ENCODE assay signal across 14 cellular contexts in genomic region chr2:21042708-21042957, GRCh38. TPM values are rescaled to one million over a fixed set of nuclear protein-coding genes. Genes with fewer than 3 reads are reported as not detected.
DNase-seq lines count a peak whose midpoint lies in the region; ATAC-seq and TF ChIP-seq lines count a peak whose summit lies in the region.
"Had no signal": no experiment of that assay in that cellular context is flagged by ENCODE, and none has a peak within 500 bp of the region (broad histone marks: within the 10 kb centered on the region; RNA-seq: fewer than 3 reads in every experiment).

No MANE protein-coding gene starts in this region.

- H3K4me1 ChIP-seq in H9 (ENCODE audit: insufficient read depth, low read length) (peaks cover 5% of the 10 kb centered on the region; the same call in 1 of the 2 replicates), thoracic aorta (ENCODE audit: control insufficient read depth in 1 of 2, low read depth in 2 of 2) (peaks cover 19 to 48% of the 10 kb centered on the region in 2 donors)

- H4K91ac ChIP-seq in H9 (ENCODE audit: insufficient read length, low read depth, low read length) = no peak overlapping the region

- H3K4me3 Mint-ChIP-seq in H9 = peak overlapping the region; percentile 77 to 83; a peak in 4 of 5 replicates
- peak overlapping the region; percentile 78 for H3K4me3 Mint-ChIP-seq in T-helper 17 cell
- peak overlapping the region; percentile 86 for H3K4me3 Mint-ChIP-seq in glutamatergic neuron (ENCODE audit: unreplicated experiment)

- no peaks in the 10 kb centered on the region for H3K23me2 ChIP-seq in H9 (ENCODE audit: insufficient read length, low read depth, low read length, poor library complexity, severe bottlenecking)

- H3K4me1 Mint-ChIP-seq in H9 (peaks cover 20 to 23% of the 10 kb centered on the region in 2 experiments), T-helper 17 cell (peaks cover 7% of the 10 kb centered on the region), glutamatergic neuron (ENCODE audit: low read depth, unreplicated experiment) (peaks cover 2% of the 10 kb centered on the region)

- no peak overlapping the region for H2BK5ac ChIP-seq in H9 (ENCODE audit: insufficient read length, low read length)

- H3K27ac Mint-ChIP-seq in H9 (no peak overlapping the region), T-helper 17 cell (no peak overlapping the region), glutamatergic neuron (ENCODE audit: unreplicated experiment) (no peak overlapping the region)
- H3K27ac Mint-ChIP-seq: CD4-positive, alpha-beta T cell had no signal

- H3T11ph ChIP-seq in H9 (ENCODE audit: low read length) = no peak overlapping the region

- WGBS in H9 (ENCODE audit: extremely low coverage, insufficient read length, low lambda C conversion rate) = no CpG with 5 or more reads among the region's 5 CpGs

- H2BK12ac ChIP-seq in H9 (ENCODE audit: insufficient read length, low read depth, low read length) = no peak overlapping the region

- no peak overlapping the region for H3K4me2 ChIP-seq in H9 (ENCODE audit: insufficient read depth, insufficient read length, low read length)

- no peak overlapping the region for H3K9ac ChIP-seq in H9 (ENCODE audit: extremely low read depth, insufficient read length, low read length)

- H3K27me3 Mint-ChIP-seq in H9 (ENCODE audit: low read depth) = peaks cover 26% of the 10 kb centered on the region
- H3K27me3 Mint-ChIP-seq in T-helper 17 cell = peaks cover 56% of the 10 kb centered on the region
- peaks cover 7% of the 10 kb centered on the region for H3K27me3 Mint-ChIP-seq in glutamatergic neuron (ENCODE audit: unreplicated experiment)

- no peak overlapping the region for H4K8ac ChIP-seq in H9 (replicated peaks; ENCODE audit: insufficient read length, low read depth, low read length)

- H3K79me2 ChIP-seq in H9 (ENCODE audit: insufficient read depth, low read length) = no peaks in the 10 kb centered on the region

- H4K5ac ChIP-seq in H9 (ENCODE audit: insufficient read length, low read depth, low read length) = no peak overlapping the region

- no peak overlapping the region for H3K18ac ChIP-seq in H9 (ENCODE audit: insufficient read length, low read depth, low read length)

- no peak overlapping the region for H3K4ac ChIP-seq in H9 (ENCODE audit: low read depth, low read length)

- H2BK15ac ChIP-seq in H9 (ENCODE audit: low read depth, low read length) = no peak overlapping the region

- no peak for TF ChIP-seq CTCF in H9 (conservative IDR thresholded peaks at IDR 0.05)
- no peak for TF ChIP-seq CTCF in glutamatergic neuron (IDR thresholded peaks at IDR 0.05; ENCODE audit: partially characterized antibody, unreplicated experiment)
- no peak for TF ChIP-seq CTCF in thoracic aorta (IDR thresholded peaks at IDR 0.05)

- no peaks in the 10 kb centered on the region for H3K79me1 ChIP-seq in H9 (ENCODE audit: insufficient read depth, low read depth, low read length, poor library complexity, severe bottlenecking)

- no peak overlapping the region for H3K56ac ChIP-seq in H9 (ENCODE audit: insufficient read length, low read depth, low read length)

- H3K9me3 ChIP-seq in H9 (ENCODE audit: control insufficient read depth, low read depth, low read length) (no peaks in the 10 kb centered on the region), T-helper 17 cell (ENCODE audit: control insufficient read depth, low read length, poor library complexity, severe bottlenecking) (no peaks in the 10 kb centered on the region), thoracic aorta (no peaks in the 10 kb centered on the region)
- H3K9me3 ChIP-seq: BE2C had no signal

- H3K27ac ChIP-seq in H9 (ENCODE audit: insufficient read length, low read depth, low read length) (no peak overlapping the region), thoracic aorta (no peak overlapping the region)
- H3K27ac ChIP-seq: SK-N-MC had no signal

- no peak for DNase-seq in H9
- no peak for DNase-seq in T-helper 17 cell
- DNase-seq in glutamatergic neuron = no peak
- no peak for DNase-seq in thoracic aorta (ENCODE audit: low spot score)
- DNase-seq in HuH-7.5 (ENCODE audit: low spot score) = no peak
- DNase-seq: NCI-H2081 treated with DMSO at 0.1 percent for 48 hours, NCI-H510A, NCI-H774 had no signal

- H3K36me3 Mint-ChIP-seq in H9 (ENCODE audit: insufficient read depth in 1 of 3, low read depth in 3 of 3) = no peaks in the 10 kb centered on the region
- H3K36me3 Mint-ChIP-seq in T-helper 17 cell (ENCODE audit: low read depth) = no peaks in the 10 kb centered on the region
- no peaks in the 10 kb centered on the region for H3K36me3 Mint-ChIP-seq in glutamatergic neuron (ENCODE audit: unreplicated experiment)

- H3K14ac ChIP-seq in H9 (ENCODE audit: insufficient read depth, low read length) = no peak overlapping the region

- H3K36me3 ChIP-seq in thoracic aorta = no peaks in the 10 kb centered on the region
- H3K36me3 ChIP-seq: BE2C had no signal

- ATAC-seq in T-helper 17 cell (no peak), thoracic aorta (ENCODE audit: insufficient number of reproducible peaks, low FRiP score, low read depth) (no peak), HG03571 (IDR thresholded peaks at IDR 0.05; ENCODE audit: unreplicated experiment) (no peak), HG02852 (IDR thresholded peaks at IDR 0.05; ENCODE audit: unreplicated experiment) (no peak)

- H3K27me3 ChIP-seq in H9 (ENCODE audit: insufficient read depth, low read length) (peaks cover 5% of the 10 kb centered on the region; the same call in 1 of the 2 replicates), thoracic aorta (replicated peaks; ENCODE audit: insufficient read depth) (no peaks in the 10 kb centered on the region)
- H3K27me3 ChIP-seq: BE2C had no signal

- no peak overlapping the region for H2BK120ac ChIP-seq in H9 (ENCODE audit: low read depth, low read length, poor library complexity, severe bottlenecking)

- no peak overlapping the region for H3K23ac ChIP-seq in H9 (ENCODE audit: insufficient read length, low read depth, low read length)

- H2AFZ ChIP-seq in H9 (ENCODE audit: low read length) = no peak overlapping the region

- H2AK5ac ChIP-seq in H9 (ENCODE audit: insufficient read length, low read length) = no peak overlapping the region

- no peak overlapping the region for H2BK20ac ChIP-seq in H9 (ENCODE audit: low read depth, low read length, poor library complexity, severe bottlenecking)

- H3K9me3 Mint-ChIP-seq in H9 = no peaks in the 10 kb centered on the region; a peak in 1 of 5 replicates
- H3K9me3 Mint-ChIP-seq in glutamatergic neuron (ENCODE audit: unreplicated experiment) = peaks cover 1% of the 10 kb centered on the region
- H3K9me3 Mint-ChIP-seq: CD4-positive, alpha-beta T cell had no signal

- peak overlapping the region; percentile 55 for H3K4me3 ChIP-seq in thoracic aorta
- H3K4me3 ChIP-seq: GM12878, SK-N-MC had no signal

- H4K20me1 ChIP-seq in H9 (ENCODE audit: control insufficient read depth, insufficient read depth, insufficient read length) = no peaks in the 10 kb centered on the region

RNA-seq across cellular contexts. Expression of gene APOB, which starts 1.2 kb away (rescaled TPM):
- total RNA-seq in H9 (2021) (0.26 TPM in 2 replicates), T-helper 17 cell (not detected), glutamatergic neuron (ENCODE audit: unreplicated experiment) (not detected), thoracic aorta (1 to 10 TPM; 4.7 to 6.1 TPM)
- total RNA-seq: CD4-positive, alpha-beta T cell had no signal
